In the genomic region with DNA sequence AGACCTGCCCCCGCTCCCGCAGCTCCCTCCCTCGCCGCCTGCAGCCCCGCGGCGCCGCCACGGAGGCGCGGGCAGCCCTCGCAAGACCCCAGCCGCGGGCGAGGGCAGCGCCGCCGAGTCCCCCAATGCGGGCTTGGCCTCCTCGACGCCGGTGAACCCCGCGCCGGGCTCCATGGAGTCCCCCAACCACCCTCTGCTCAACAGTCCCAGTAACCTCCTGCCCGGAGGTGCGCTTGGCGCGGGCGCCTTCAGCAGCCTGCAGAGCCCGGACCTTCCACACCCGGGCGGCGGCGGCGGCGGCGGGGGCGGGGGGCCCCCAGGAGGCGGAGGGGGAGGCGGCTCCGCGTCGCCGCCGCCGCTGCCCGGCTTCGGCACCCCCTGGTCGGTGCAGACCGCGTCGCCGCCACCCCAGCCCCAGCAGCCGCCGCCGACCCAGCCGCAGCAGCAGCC, we compare ENCODE assay signal across 8 cellular contexts. TPM values are rescaled to one million over a fixed set of nuclear protein-coding genes. Genes with fewer than 3 reads are reported as not detected.
DNase-seq lines count a peak whose midpoint lies in the region; ATAC-seq, FAIRE-seq and TF ChIP-seq lines count a peak whose summit lies in the region.

No MANE protein-coding gene starts in this region.

- H4K20me1 ChIP-seq in SU-DHL-6 (ENCODE audit: low read depth, low read length), result 0 out of 2 replicates have a peak, but pooled peaks cover 3% of the 10 kb centered on the region
- 0 out of 2 replicates have a peak, but pooled peaks cover 3% of the 10 kb centered on the region for H4K20me1 ChIP-seq in K562 (replicated peaks; ENCODE audit: control insufficient read depth, insufficient read depth, low read length)

- TF ChIP-seq EP300 in K562 (IDR thresholded peaks at IDR 0.05; ENCODE audit: low read length), result no peak

- FAIRE-seq in K562 (lab: Jason Lieb, UNC), result no peak

- POLR2A ChIA-PET in K562 (lab: Yijun Ruan, JAX), result interaction anchor here (0.6 to 1.0 kb wide), 6 partner anchors 9 to 1517 kb away, joined by 3 to 4 read pairs (median 3); no protein-coding TSS in a partner anchor

- in situ Hi-C loops in K562 (cut with MboI), result loop anchor here (25.0 kb wide), 1 partner anchor 659 kb away; the partner anchor contains the start of gene FBXL5

- H3K4me2 ChIP-seq in SU-DHL-6 (ENCODE audit: low read depth, low read length, poor library complexity, severe bottlenecking), result peak overlapping the region; percentile 82
- H3K4me2 ChIP-seq in K562 (ENCODE audit: insufficient read depth, low read length), result peak overlapping the region; percentile 86; the same call in 1 of the 2 replicates

- WGBS in K562 (ENCODE audit: insufficient coverage, low coverage, missing lambda C conversion rate), result 0% methylated on average over 14 of the region's 58 CpGs

- TF ChIP-seq CTCF in SU-DHL-6 (IDR thresholded peaks at IDR 0.05; ENCODE audit: insufficient read depth, low read length, poor library complexity, severe bottlenecking) (no peak), K562 (IDR thresholded peaks at IDR 0.05 in 2 of 3, conservative IDR thresholded peaks at IDR 0.05 in 1 of 3; ENCODE audit: insufficient read depth in 2 of 3, low read depth in 1 of 3, low read length in 3 of 3) (no peak)

- no peaks in the 10 kb centered on the region for H3K27me3 ChIP-seq in SU-DHL-6 (ENCODE audit: low read length)
- no peaks in the 10 kb centered on the region for H3K27me3 ChIP-seq in K562 (ENCODE audit: control insufficient read depth in 2 of 2, insufficient read depth in 2 of 2, low read length in 2 of 2)

- peak overlapping the region; percentile 97 for H3K27ac ChIP-seq in SU-DHL-6 (ENCODE audit: low read depth, low read length)
- peak overlapping the region; percentile 98 for H3K27ac ChIP-seq in K562 (ENCODE audit: extremely low read depth, low read depth, low read length)

- TF ChIP-seq POLR2A in K562 (conservative IDR thresholded peaks at IDR 0.05), result no peak

- H3K9me3 ChIP-seq in SU-DHL-6 (ENCODE audit: insufficient read depth, low read length), result no peaks in the 10 kb centered on the region
- no peaks in the 10 kb centered on the region for H3K9me3 ChIP-seq in K562 (replicated peaks; ENCODE audit: control insufficient read depth, insufficient read depth, low read depth, low read length)

- TF ChIP-seq RAD21 in K562 (CRISPR knock-in tag; conservative IDR thresholded peaks at IDR 0.05 in 1 of 2, IDR thresholded peaks at IDR 0.05 in 1 of 2), result no peak

- H3K9ac ChIP-seq in SU-DHL-6 (ENCODE audit: low read length) (peak overlapping the region; percentile 90), K562 (ENCODE audit: insufficient read depth in 1 of 2, low read depth in 2 of 2, low read length in 2 of 2) (peak overlapping the region; percentile 86 to 98; a peak in 3 of 4 replicates)

- intact Hi-C loops in K562 (cut with micrococcal nuclease), result loop anchor here (2.0 to 10.0 kb wide), 7 partner anchors 84 to 1379 kb away; partner anchors contain the start of genes BOD1L1, FAM200B, FBXL5 and TAPT1

- no TSS peak for BruUV-seq in K562 (replicated peaks; lab: Mats Ljungman, UMichigan)

- H3K9me1 ChIP-seq in K562 (ENCODE audit: control insufficient read depth, insufficient read depth, low read length), result no peaks in the 10 kb centered on the region

- no peaks in the 10 kb centered on the region for H3K9me2 ChIP-seq in SU-DHL-6 (replicated peaks; ENCODE audit: insufficient read depth, low read length)

- H3K4me3 ChIP-seq in SU-DHL-6 (ENCODE audit: insufficient read depth, low read length, poor library complexity, severe bottlenecking) (peak overlapping the region; percentile 69), K562 (peak overlapping the region; percentile 89)

- CTCF ChIA-PET in K562 (lab: Yijun Ruan, JAX; ENCODE audit: low intra/inter-chr PET ratio), result interaction anchor here (0.6 to 1.0 kb wide), 3 partner anchors 188 to 1252 kb away, joined by 3 to 6 read pairs (median 4); no protein-coding TSS in a partner anchor

- DNase-seq in DMS53 (lab: John Stamatoyannopoulos, UW) (peak; percentile 84), DMS53 treated with DMSO at 0.1 percent for 48 hours (lab: John Stamatoyannopoulos, UW; ENCODE audit: unreplicated experiment) (no peak), K562 (ENCODE audit: extremely low read depth in 1 of 4, low spot score in 3 of 4) (peak; percentile 52 to 61 (median 58)), inferior parietal cortex (ENCODE audit: extremely low spot score) (peak; percentile 4), cerebellar nuclear complex (lab: John Stamatoyannopoulos, UW) (no peak)
- DNase-seq in stimulated activated CD4-positive, alpha-beta T cell treated with anti-CD3 and anti-CD28 coated beads, Interleukin-1b, Interleukin-23, amount 100 ng/mL, for 1 hour (ENCODE audit: low read depth in 2 of 2), result peak; percentile 14 to 41

- H2AFZ ChIP-seq in SU-DHL-6 (ENCODE audit: low read depth, low read length, severe bottlenecking) (peak overlapping the region; percentile 63), K562 (ENCODE audit: low read depth, low read length) (peak overlapping the region; percentile 92)

- peaks cover 14 to 30% of the 10 kb centered on the region in 2 experiments; a peak in 4 of 5 replicates for H3K4me1 ChIP-seq in K562 (replicated peaks in 1 of 2; ENCODE audit: control insufficient read depth in 2 of 2, insufficient read depth in 2 of 2, low read length in 2 of 2)

- H3K36me3 ChIP-seq in SU-DHL-6 (ENCODE audit: low read length) (peaks cover 5% of the 10 kb centered on the region; the same call in 1 of the 2 replicates), K562 (ENCODE audit: control insufficient read depth, insufficient read depth, low read length) (peaks cover 8% of the 10 kb centered on the region; the same call in 1 of the 3 replicates)

- peaks cover 13% of the 10 kb centered on the region for H3F3A ChIP-seq in SU-DHL-6 (ENCODE audit: insufficient read depth)

- H3K79me2 ChIP-seq in SU-DHL-6 (ENCODE audit: insufficient read depth, low read length) (peaks cover 30% of the 10 kb centered on the region), K562 (ENCODE audit: control insufficient read depth, insufficient read depth, low read length) (peaks cover 37% of the 10 kb centered on the region)

- ATAC-seq in HG02938 (IDR thresholded peaks at IDR 0.05; ENCODE audit: unreplicated experiment), result peak; percentile 20
- ATAC-seq in K562, result peak; percentile 11

TF ChIP-seq in K562, 482 proteins besides CTCF, POLR2A, EP300 and RAD21 (continues in another document):
- TF ChIP-seq RFX5 (IDR thresholded peaks at IDR 0.05; ENCODE audit: low read depth, low read length) (no peak), PHF8 (IDR thresholded peaks at IDR 0.05; ENCODE audit: borderline replicate concordance, low read length) (peak; percentile 25; the same call in 1 of the 2 replicates), OTX1 (CRISPR knock-in tag; IDR thresholded peaks at IDR 0.05) (no peak), ZBTB7A (IDR thresholded peaks at IDR 0.05; ENCODE audit: borderline replicate concordance, control insufficient read depth, low read depth, low read length) (peak; percentile 37; the same call in 1 of the 2 replicates), RBBP5 (IDR thresholded peaks at IDR 0.05; ENCODE audit: borderline replicate concordance, insufficient read depth, low read length, poor library complexity, severe bottlenecking) (peak; percentile 7), SLC30A9 (CRISPR knock-in tag; IDR thresholded peaks at IDR 0.05) (no peak), ZC3H4 (CRISPR knock-in tag; IDR thresholded peaks at IDR 0.05; ENCODE audit: borderline replicate concordance) (peak; percentile 71; the same call in 1 of the 2 replicates), ESRRA (IDR thresholded peaks at IDR 0.05; ENCODE audit: borderline replicate concordance, low read depth) (0 out of 2 replicates have a peak, but pooled peaks have one; percentile 20), MAZ (CRISPR knock-in tag; conservative IDR thresholded peaks at IDR 0.05 in 1 of 2, IDR thresholded peaks at IDR 0.05 in 1 of 2) (peak in 1 of 2 experiments; percentile 26; a peak in 2 of 4 replicates), MCM5 (IDR thresholded peaks at IDR 0.05; ENCODE audit: low read depth) (no peak), EGR1 (conservative IDR thresholded peaks at IDR 0.05) (0 out of 2 replicates have a peak, but pooled peaks have one; percentile 12)

RNA-seq across cellular contexts. Expression of gene CPEB2, which starts 1.2 kb away (rescaled TPM):
- 3.0 and 10.5 TPM in 2 replicates for total RNA-seq in K562 (2011; cell fraction: chromatin; rRNA removed; ENCODE audit: low replicate concordance)
- 1.3 and 1.5 TPM in 2 replicates for total RNA-seq in K562 (2011; cell fraction: nucleolus; rRNA removed)
- total RNA-seq in K562 (2011; cell fraction: nucleoplasm; rRNA removed), result 4.0 and 8.7 TPM in 2 replicates
- total RNA-seq in K562 (2014; rRNA removed) (0.54 and 0.86 TPM in 2 replicates), K562 (2014; rRNA removed; fragmentation: Illumina TruSeq; extraction: Trizol) (2.1 and 3.0 TPM in 2 replicates), K562 (2015; rRNA removed; fragmentation: Illumina TruSeq; extraction: Trizol) (1.6 and 2.0 TPM in 2 replicates), K562 (2021) (3.0 and 3.2 TPM in 2 replicates)
- polyA plus RNA-seq in K562 (2011; rRNA removed) (1.4 and 1.7 TPM in 2 replicates), K562 (2014; fragmentation: Illumina TruSeq; extraction: Trizol) (1.3 and 1.9 TPM in 2 replicates), K562 (2014; fragmentation: Nextera tagmentation; extraction: Ambion mirVana) (under 1 TPM; 0.39 to 0.41 TPM), K562 (2014; rRNA removed) (1.0 and 1.1 TPM in 2 replicates)
- polyA plus RNA-seq in K562 (2011; cell fraction: cytosol; rRNA removed), result 0.18 and 0.69 TPM in 2 replicates
- polyA plus RNA-seq in K562 (2011; cell fraction: nucleus; rRNA removed), result 2.9 and 4.5 TPM in 2 replicates
- 1.2 and 1.9 TPM in 2 replicates for polyA plus RNA-seq in K562 (2012)
- polyA minus RNA-seq in K562 (2011; rRNA and poly(A)+ RNA removed), result 3.5 and 3.9 TPM in 2 replicates
- 0.86 and 1.5 TPM in 2 replicates for polyA minus RNA-seq in K562 (2011; cell fraction: cytosol; rRNA and poly(A)+ RNA removed)
- polyA minus RNA-seq in K562 (2011; cell fraction: nucleus; rRNA and poly(A)+ RNA removed), result 2.3 and 7.8 TPM in 2 replicates

Comparison
In these comparisons a context has a peak if more than half of its experiments do, and no peak if none do; other contexts are left out.
1. DNase-seq: peak in DMS53 (single experiment), K562 (4 of 4), inferior parietal cortex (single experiment) and stimulated activated CD4-positive, alpha-beta T cell treated with anti-CD3 and anti-CD28 coated beads, Interleukin-1b, Interleukin-23, amount 100 ng/mL, for 1 hour (2 of 2); none in DMS53 treated with DMSO at 0.1 percent for 48 hours (single experiment) and cerebellar nuclear complex (0 of 2).